In genomic region chr10:73094249-73094850, GRCh38 we compare ENCODE assay signal across 8 cellular contexts. TPM values are rescaled to one million over a fixed set of nuclear protein-coding genes. Genes with fewer than 3 reads are reported as not detected.
DNase-seq lines count a peak whose midpoint lies in the region; ATAC-seq, FAIRE-seq and TF ChIP-seq lines count a peak whose summit lies in the region.

No MANE protein-coding gene starts in this region.

- H3F3A ChIP-seq in GM23248 (ENCODE audit: insufficient read depth) = peaks cover 33% of the 10 kb centered on the region

- H2AFZ ChIP-seq in GM23248 = peak overlapping the region; percentile 67

- intact Hi-C loops in esophagus muscularis mucosa (cut with DNase I) (no loop called here), psoas muscle (cut with DNase I) (loop anchor here in 1 of 2 donors (5.0 kb wide), 1 partner anchor 33 kb away; no protein-coding TSS in a partner anchor), CD14-positive monocyte (cut with micrococcal nuclease) (loop anchor here in 1 of 2 donors (10.0 kb wide), 1 partner anchor 50 kb away; no protein-coding TSS in a partner anchor)

- no peak for TF ChIP-seq EP300 in esophagus muscularis mucosa (IDR thresholded peaks at IDR 0.05)

- DNase-seq in GM23248 = peak; percentile 52
- DNase-seq in SJCRH30 = peak in 1 of 2 experiments; percentile 19
- DNase-seq in esophagus muscularis mucosa (ENCODE audit: extremely low spot score) = no peak
- DNase-seq in psoas muscle = no peak
- DNase-seq in NCI-H1930 (lab: John Stamatoyannopoulos, UW) = no peak
- no peak for DNase-seq in NCI-H774 (lab: John Stamatoyannopoulos, UW)
- no peak for DNase-seq in HTR-8/SVneo (ENCODE audit: insufficient read length, low spot score)
- DNase-seq in CD14-positive monocyte (ENCODE audit: low spot score) = no peak

- H3K36me3 Mint-ChIP-seq in CD14-positive monocyte = peaks cover 3 to 6% of the 10 kb centered on the region in 2 donors

- peaks cover 30% of the 10 kb centered on the region for H3K4me1 Mint-ChIP-seq in CD14-positive monocyte

- ATAC-seq in psoas muscle = no peak

- H3K27me3 ChIP-seq in GM23248 (replicated peaks; ENCODE audit: insufficient read depth) = no peaks in the 10 kb centered on the region
- H3K27me3 ChIP-seq in SJCRH30 = no peaks in the 10 kb centered on the region
- no peaks in the 10 kb centered on the region for H3K27me3 ChIP-seq in esophagus muscularis mucosa
- no peaks in the 10 kb centered on the region for H3K27me3 ChIP-seq in psoas muscle (ENCODE audit: insufficient read depth in 3 of 3, low read length in 2 of 3)

- peaks cover 19% of the 10 kb centered on the region for H3K4me1 ChIP-seq in GM23248 (ENCODE audit: insufficient read depth)
- no peaks in the 10 kb centered on the region for H3K4me1 ChIP-seq in SJCRH30
- H3K4me1 ChIP-seq in esophagus muscularis mucosa = peaks cover 24 to 33% (median 31%) of the 10 kb centered on the region in 4 donors
- H3K4me1 ChIP-seq in psoas muscle = peaks cover 52% of the 10 kb centered on the region

- no peak for FAIRE-seq in HTR-8/SVneo (lab: Jason Lieb, UNC)

- peak overlapping the region; percentile 98 for H3K9ac ChIP-seq in GM23248

- H3K9me3 Mint-ChIP-seq in CD14-positive monocyte = no peaks in the 10 kb centered on the region

- H3K79me2 ChIP-seq in GM23248 (ENCODE audit: insufficient read depth) = peaks cover 71% of the 10 kb centered on the region

- H3K4me3 ChIP-seq in GM23248 = peak overlapping the region; percentile 96
- peak overlapping the region; percentile 72 for H3K4me3 ChIP-seq in SJCRH30
- peak overlapping the region in 3 of 4 donors; percentile 68 to 96 (median 70) for H3K4me3 ChIP-seq in esophagus muscularis mucosa
- H3K4me3 ChIP-seq in psoas muscle = peak overlapping the region; percentile 70

- peak overlapping the region; percentile 99 for H3K4me2 ChIP-seq in GM23248 (ENCODE audit: unreplicated experiment)

- H3K27ac Mint-ChIP-seq in CD14-positive monocyte = peak overlapping the region in 1 of 7 donors; percentile 97

- in situ Hi-C loops in GM23248 (cut with MboI) = no loop called here

- H3K9me2 ChIP-seq in GM23248 (ENCODE audit: insufficient read depth) = no peaks in the 10 kb centered on the region

- no peak overlapping the region for H3K4me3 Mint-ChIP-seq in CD14-positive monocyte

- H3K27me3 Mint-ChIP-seq in CD14-positive monocyte (ENCODE audit: low read depth in 3 of 3) = no peaks in the 10 kb centered on the region

- TF ChIP-seq CTCF in esophagus muscularis mucosa (IDR thresholded peaks at IDR 0.05) = no peak
- no peak for TF ChIP-seq CTCF in psoas muscle (IDR thresholded peaks at IDR 0.05)
- no peak for TF ChIP-seq CTCF in CD14-positive monocyte (IDR thresholded peaks at IDR 0.05)

- H3K36me3 ChIP-seq in GM23248 (ENCODE audit: low read depth) (peaks cover 3% of the 10 kb centered on the region), SJCRH30 (peaks cover under 1% of the 10 kb centered on the region; the same call in 1 of the 2 replicates), esophagus muscularis mucosa (no peaks in the 10 kb centered on the region), psoas muscle (ENCODE audit: insufficient read depth in 1 of 2, low read depth in 1 of 2) (no peaks in the 10 kb centered on the region)

- TF ChIP-seq POLR2A in esophagus muscularis mucosa (IDR thresholded peaks at IDR 0.05; ENCODE audit: low read depth) = no peak

- H3K27ac ChIP-seq in GM23248 = peak overlapping the region; percentile 97
- peak overlapping the region; percentile 57 for H3K27ac ChIP-seq in SJCRH30
- peak overlapping the region; percentile 94 to 99 (median 94) for H3K27ac ChIP-seq in esophagus muscularis mucosa (replicated peaks in 1 of 4)
- H3K27ac ChIP-seq in psoas muscle = peak overlapping the region; percentile 96

- no peaks in the 10 kb centered on the region for H3K9me3 ChIP-seq in GM23248 (ENCODE audit: low read depth)
- no peaks in the 10 kb centered on the region for H3K9me3 ChIP-seq in SJCRH30 (replicated peaks)
- no peaks in the 10 kb centered on the region for H3K9me3 ChIP-seq in esophagus muscularis mucosa
- no peaks in the 10 kb centered on the region for H3K9me3 ChIP-seq in psoas muscle

- H4K20me1 ChIP-seq in GM23248 (ENCODE audit: insufficient read depth) = peaks cover 3% of the 10 kb centered on the region; the same call in 1 of the 2 replicates

- 18 to 24% methylated on average over 2 of the region's 2 CpGs for WGBS in GM23248 (ENCODE audit: low coverage in 1 of 2, low lambda C conversion rate in 2 of 2, missing lambda C conversion rate in 2 of 2), 2 experiments
- WGBS in esophagus muscularis mucosa = 60% methylated on average over 2 of the region's 2 CpGs
- 13 to 24% (median 23%) methylated on average over 2 of the region's 2 CpGs for WGBS in psoas muscle, 3 donors

RNA-seq across cellular contexts. Expression of gene P4HA1, which starts 2.3 kb away (rescaled TPM):
- 387 and 419 TPM in 2 replicates for total RNA-seq in GM23248 (2014; rRNA removed; shearing (Covaris generic))
- 360 and 363 TPM in 2 replicates for polyA plus RNA-seq in GM23248 (2016; fragmentation: Nextera tagmentation; extraction: Ambion mirVana)
- total RNA-seq in SJCRH30 (2014; rRNA removed; shearing (Covaris generic)) = 78.0 and 82.4 TPM in 2 replicates
- total RNA-seq in esophagus muscularis mucosa = 10 to 100 TPM; 16.7 to 25.0 (median 19.2) TPM
- total RNA-seq in psoas muscle = 100 to 1,000 TPM in 2 of 4 donors, 10 to 100 TPM in 2; 38.1 to 205 (median 82.3) TPM
- polyA plus RNA-seq in psoas muscle = 100 to 1,000 TPM in 1 of 3 donors, 10 to 100 TPM in 1, 1 to 10 TPM in 1; 6.2 to 262 (median 73.2) TPM
- polyA plus RNA-seq in CD14-positive monocyte = 10 to 100 TPM; 43.9 to 44.3 TPM

RNA-seq across cellular contexts. Expression of gene NUDT13, which starts 15.9 kb away (rescaled TPM):
- 0.51 and 1.7 TPM in 2 replicates for total RNA-seq in GM23248 (2014; rRNA removed; shearing (Covaris generic))
- polyA plus RNA-seq in GM23248 (2016; fragmentation: Nextera tagmentation; extraction: Ambion mirVana) (1.2 and 1.4 TPM in 2 replicates), psoas muscle (1 to 10 TPM in 2 of 3 donors, under 1 TPM in 1; 0.69 to 4.6 (median 3.7) TPM), CD14-positive monocyte (1 to 10 TPM in 1 of 2 donors, under 1 TPM in 1; 0.69 to 1.0 TPM)
- 0.49 and 0.84 TPM in 2 replicates for total RNA-seq in SJCRH30 (2014; rRNA removed; shearing (Covaris generic))
- total RNA-seq in esophagus muscularis mucosa (1 to 10 TPM; 1.3 to 3.4 (median 2.5) TPM), psoas muscle (1 to 10 TPM; 1.1 to 3.2 (median 2.3) TPM)
